In the genomic region with DNA sequence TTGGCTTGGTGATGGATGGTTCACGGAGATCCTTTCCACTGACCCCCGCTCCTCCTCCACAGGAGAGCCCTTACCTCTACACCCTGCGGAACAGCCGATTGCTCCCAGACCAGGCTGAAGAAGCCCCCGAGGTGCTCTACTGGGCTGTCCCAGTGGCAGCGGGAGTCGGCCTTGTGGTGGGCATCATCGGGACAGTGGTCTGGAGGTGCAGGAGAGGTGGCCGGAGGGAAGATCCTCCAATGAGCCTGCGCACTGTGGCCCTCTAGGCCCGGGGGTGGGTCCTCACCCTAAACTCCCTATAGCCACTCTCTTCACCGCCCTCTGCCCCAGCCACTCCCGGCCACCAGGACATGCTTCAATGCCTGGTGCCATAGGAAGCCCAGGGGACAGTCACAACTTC, we compare ENCODE assay signal across 13 cellular contexts.
"Had no signal": no experiment of that assay in that cellular context is flagged by ENCODE, and none has a peak within 500 bp of the region (broad histone marks: within the 10 kb centered on the region; RNA-seq: fewer than 3 reads in every experiment).

No MANE protein-coding gene starts in this region.

- H3K27ac Mint-ChIP-seq: activated CD8-positive, alpha-beta T cell treated with anti-CD3 and anti-CD28 coated beads, Interleukin-2, amount 10 ng/mL, durations not matched to agents 7 days and 5 days had no signal

- H3K4me3 ChIP-seq: cardiac muscle cell, colonic mucosa, left lung, SJSA1, tibial nerve had no signal

- H3K9me3 Mint-ChIP-seq: activated naive CD8-positive, alpha-beta T cell treated with anti-CD3 and anti-CD28 coated beads, Interleukin-2, amount 10 ng/mL, durations not matched to agents 7 days and 5 days; effector memory CD8-positive, alpha-beta T cell had no signal

- H3K36me3 Mint-ChIP-seq: activated naive CD8-positive, alpha-beta T cell treated with anti-CD3 and anti-CD28 coated beads, Interleukin-2, amount 10 ng/mL, durations not matched to agents 7 days and 5 days had no signal

- H3K27me3 Mint-ChIP-seq: effector memory CD8-positive, alpha-beta T cell had no signal

- H3K27me3 ChIP-seq: cardiac muscle cell, colonic mucosa, left lung, SJSA1, tibial nerve had no signal

- H3K36me3 ChIP-seq: cardiac muscle cell, colonic mucosa, left lung, SJSA1, tibial nerve had no signal

- H3K27ac ChIP-seq: cardiac muscle cell, left lung, tibial nerve, VCaP had no signal

- H3K4me3 Mint-ChIP-seq: activated CD8-positive, alpha-beta T cell treated with anti-CD3 and anti-CD28 coated beads, Interleukin-2, amount 10 ng/mL, durations not matched to agents 7 days and 5 days; activated naive CD8-positive, alpha-beta T cell treated with anti-CD3 and anti-CD28 coated beads, Interleukin-2, amount 10 ng/mL, durations not matched to agents 7 days and 5 days; effector memory CD8-positive, alpha-beta T cell had no signal

- H3K9me3 ChIP-seq: colonic mucosa, left lung, SJSA1, tibial nerve had no signal

- H3K4me1 ChIP-seq: colonic mucosa had no signal

- ATAC-seq: activated CD8-positive, alpha-beta T cell treated with anti-CD3 and anti-CD28 coated beads, Interleukin-2, amount 10 ng/mL, durations not matched to agents 7 days and 5 days; effector memory CD8-positive, alpha-beta T cell had no signal

- FAIRE-seq: islet of Langerhans had no signal

- DNase-seq: activated CD8-positive, alpha-beta memory T cell treated with anti-CD3 and anti-CD28 coated beads, Interleukin-2, amount 50 U/mL, for 48 hours; activated CD8-positive, alpha-beta T cell treated with anti-CD3 and anti-CD28 coated beads, Interleukin-2, amount 10 ng/mL, durations not matched to agents 7 days and 5 days; activated naive CD8-positive, alpha-beta T cell treated with anti-CD3 and anti-CD28 coated beads, Interleukin-2, amount 10 ng/mL, durations not matched to agents 7 days and 5 days; anterior cingulate cortex; colonic mucosa; effector memory CD8-positive, alpha-beta T cell; left lung; T1000 had no signal
